In genomic region chr2:24122-24521, GRCh38 we compare ENCODE assay signal across 2 cellular contexts.
TF ChIP-seq lines count a peak whose summit lies in the region.

No MANE protein-coding gene starts in this region.

TF ChIP-seq in liver, 16 proteins besides CTCF, POLR2A, EP300 and RAD21 (continued from another document):
- TF ChIP-seq RXRA (IDR thresholded peaks at IDR 0.05) (peak in 1 of 2 donors; percentile 18), FOXA2 (IDR thresholded peaks at IDR 0.05) (peak; percentile 31), GABPA (IDR thresholded peaks at IDR 0.05 in 1 of 2, conservative IDR thresholded peaks at IDR 0.05 in 1 of 2) (no peak), HNF4G (IDR thresholded peaks at IDR 0.05) (no peak), HNF4A (conservative IDR thresholded peaks at IDR 0.05) (peak in 1 of 2 donors; percentile 33), JUND (IDR thresholded peaks at IDR 0.05) (no peak)
TF ChIP-seq in liver: peak in this region for 3.

TF ChIP-seq in HepG2, 621 proteins besides CTCF, POLR2A, EP300 and RAD21 (continued from another document):
- TF ChIP-seq BCL6 (CRISPR knock-in tag; IDR thresholded peaks at IDR 0.05) (no peak), ZNF280D (CRISPR knock-in tag; IDR thresholded peaks at IDR 0.05) (no peak), ZNF556 (CRISPR knock-in tag; IDR thresholded peaks at IDR 0.05; ENCODE audit: borderline replicate concordance) (no peak), ZFP1 (CRISPR knock-in tag; IDR thresholded peaks at IDR 0.05) (no peak), ZNF326 (CRISPR knock-in tag; IDR thresholded peaks at IDR 0.05; ENCODE audit: borderline replicate concordance) (no peak), ZNF569 (CRISPR knock-in tag; IDR thresholded peaks at IDR 0.05; ENCODE audit: borderline replicate concordance) (no peak), ZNF749 (CRISPR knock-in tag; IDR thresholded peaks at IDR 0.05; ENCODE audit: borderline replicate concordance) (no peak), SSRP1 (CRISPR knock-in tag; IDR thresholded peaks at IDR 0.05) (no peak), SOX6 (IDR thresholded peaks at IDR 0.05) (no peak), SOX6 (CRISPR knock-in tag; IDR thresholded peaks at IDR 0.05) (no peak)
